1 cellular context compared by ENCODE assay signal in the genomic region with DNA sequence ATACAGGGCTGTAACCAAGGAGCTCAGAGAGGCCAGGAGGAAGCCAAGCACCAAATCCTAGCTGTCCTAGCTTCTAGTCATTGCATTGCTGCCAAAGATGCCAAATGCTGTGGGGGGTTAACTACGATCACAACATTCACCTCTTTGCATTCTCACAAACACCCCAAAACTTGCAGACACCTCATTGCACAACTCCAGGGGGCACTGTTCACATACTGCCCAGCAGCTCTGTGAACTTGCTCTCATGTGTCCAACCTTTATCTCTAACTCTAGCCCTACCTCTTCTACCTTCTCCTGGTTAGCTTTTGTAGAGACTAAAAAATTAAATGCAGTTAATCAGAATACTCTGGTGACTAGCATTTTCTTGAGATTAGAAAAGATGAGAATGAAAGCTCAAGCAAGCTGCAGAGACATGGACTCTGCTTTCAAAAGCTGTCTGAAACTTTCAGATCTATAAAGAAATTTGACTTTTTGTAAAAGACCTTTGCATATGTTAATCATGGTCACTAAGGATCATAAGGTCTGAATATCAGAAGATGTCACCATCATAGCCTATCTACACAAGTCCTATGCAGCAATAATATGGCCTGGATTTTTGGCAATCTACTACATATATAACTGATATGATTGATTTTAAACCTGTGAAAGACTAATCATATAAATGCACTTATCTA.
TF ChIP-seq lines count a peak whose summit lies in the region.

No MANE protein-coding gene starts in this region.

TF ChIP-seq in K562, 482 proteins besides CTCF, POLR2A, EP300 and RAD21 (continued from another document):
- TF ChIP-seq, protein P1, sequence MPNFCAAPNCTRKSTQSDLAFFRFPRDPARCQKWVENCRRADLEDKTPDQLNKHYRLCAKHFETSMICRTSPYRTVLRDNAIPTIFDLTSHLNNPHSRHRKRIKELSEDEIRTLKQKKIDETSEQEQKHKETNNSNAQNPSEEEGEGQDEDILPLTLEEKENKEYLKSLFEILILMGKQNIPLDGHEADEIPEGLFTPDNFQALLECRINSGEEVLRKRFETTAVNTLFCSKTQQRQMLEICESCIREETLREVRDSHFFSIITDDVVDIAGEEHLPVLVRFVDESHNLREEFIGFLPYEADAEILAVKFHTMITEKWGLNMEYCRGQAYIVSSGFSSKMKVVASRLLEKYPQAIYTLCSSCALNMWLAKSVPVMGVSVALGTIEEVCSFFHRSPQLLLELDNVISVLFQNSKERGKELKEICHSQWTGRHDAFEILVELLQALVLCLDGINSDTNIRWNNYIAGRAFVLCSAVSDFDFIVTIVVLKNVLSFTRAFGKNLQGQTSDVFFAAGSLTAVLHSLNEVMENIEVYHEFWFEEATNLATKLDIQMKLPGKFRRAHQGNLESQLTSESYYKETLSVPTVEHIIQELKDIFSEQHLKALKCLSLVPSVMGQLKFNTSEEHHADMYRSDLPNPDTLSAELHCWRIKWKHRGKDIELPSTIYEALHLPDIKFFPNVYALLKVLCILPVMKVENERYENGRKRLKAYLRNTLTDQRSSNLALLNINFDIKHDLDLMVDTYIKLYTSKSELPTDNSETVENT (CRISPR knock-in tag; IDR thresholded peaks at IDR 0.05): no peak
- TF ChIP-seq MEIS2 (IDR thresholded peaks at IDR 0.05; ENCODE audit: partially characterized antibody) (no peak), CAMTA2 (CRISPR knock-in tag; conservative IDR thresholded peaks at IDR 0.05) (no peak), ZKSCAN1 (IDR thresholded peaks at IDR 0.05; ENCODE audit: low read depth, low read length) (no peak), ZFX (CRISPR knock-in tag; IDR thresholded peaks at IDR 0.05) (no peak), PTRF (tag; IDR thresholded peaks at IDR 0.05) (no peak), CEBPB (tag; IDR thresholded peaks at IDR 0.05) (peak; percentile 58)
- TF ChIP-seq, protein P2, sequence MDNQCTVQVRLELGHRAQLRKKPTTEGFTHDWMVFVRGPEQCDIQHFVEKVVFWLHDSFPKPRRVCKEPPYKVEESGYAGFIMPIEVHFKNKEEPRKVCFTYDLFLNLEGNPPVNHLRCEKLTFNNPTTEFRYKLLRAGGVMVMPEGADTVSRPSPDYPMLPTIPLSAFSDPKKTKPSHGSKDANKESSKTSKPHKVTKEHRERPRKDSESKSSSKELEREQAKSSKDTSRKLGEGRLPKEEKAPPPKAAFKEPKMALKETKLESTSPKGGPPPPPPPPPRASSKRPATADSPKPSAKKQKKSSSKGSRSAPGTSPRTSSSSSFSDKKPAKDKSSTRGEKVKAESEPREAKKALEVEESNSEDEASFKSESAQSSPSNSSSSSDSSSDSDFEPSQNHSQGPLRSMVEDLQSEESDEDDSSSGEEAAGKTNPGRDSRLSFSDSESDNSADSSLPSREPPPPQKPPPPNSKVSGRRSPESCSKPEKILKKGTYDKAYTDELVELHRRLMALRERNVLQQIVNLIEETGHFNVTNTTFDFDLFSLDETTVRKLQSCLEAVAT (IDR thresholded peaks at IDR 0.05): no peak
- TF ChIP-seq, protein P3, sequence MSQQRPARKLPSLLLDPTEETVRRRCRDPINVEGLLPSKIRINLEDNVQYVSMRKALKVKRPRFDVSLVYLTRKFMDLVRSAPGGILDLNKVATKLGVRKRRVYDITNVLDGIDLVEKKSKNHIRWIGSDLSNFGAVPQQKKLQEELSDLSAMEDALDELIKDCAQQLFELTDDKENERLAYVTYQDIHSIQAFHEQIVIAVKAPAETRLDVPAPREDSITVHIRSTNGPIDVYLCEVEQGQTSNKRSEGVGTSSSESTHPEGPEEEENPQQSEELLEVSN (IDR thresholded peaks at IDR 0.05; ENCODE audit: borderline replicate concordance in 1 of 2, extremely low read depth in 1 of 2, insufficient read depth in 1 of 2, insufficient read length in 1 of 2, low read depth in 1 of 2, low read length in 1 of 2, poor library complexity in 1 of 2, severe bottlenecking in 1 of 2): no peak
